Comparison of ENCODE assay signal across 19 cellular contexts in the genomic region with DNA sequence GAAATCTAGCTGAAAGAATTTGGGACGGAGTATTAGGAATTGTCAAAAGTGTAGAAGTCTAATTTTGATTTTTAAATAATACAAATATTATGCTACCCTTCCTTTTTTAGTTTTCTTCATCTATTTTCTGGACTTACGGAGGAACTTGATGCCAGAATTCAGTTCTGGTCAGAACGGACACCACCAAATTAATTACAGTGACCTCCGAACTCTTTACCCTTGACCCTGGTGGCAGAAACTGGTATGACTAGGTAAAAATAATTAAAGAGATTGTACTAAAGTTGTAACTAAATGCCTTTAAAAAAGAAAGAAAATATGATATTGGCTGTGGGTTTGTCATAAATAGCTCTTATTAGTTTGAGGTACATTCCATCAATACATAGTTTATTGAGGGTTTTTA.
DNase-seq lines count a peak whose midpoint lies in the region; ATAC-seq and TF ChIP-seq lines count a peak whose summit lies in the region.
"Had no signal": no experiment of that assay in that cellular context is flagged by ENCODE, and none has a peak within 500 bp of the region (broad histone marks: within the 10 kb centered on the region; RNA-seq: fewer than 3 reads in every experiment).

No MANE protein-coding gene starts in this region.

- H3K4me3 ChIP-seq in BE2C (ENCODE audit: low read depth, low read length) (no peak overlapping the region), brain microvascular endothelial cell (ENCODE audit: low read depth, low read length) (no peak overlapping the region), Peyer's patch (no peak overlapping the region)
- H3K4me3 ChIP-seq: gastrocnemius medialis, mucosa of descending colon had no signal

- H3K36me3 Mint-ChIP-seq in nephron (ENCODE audit: low read depth), result no peaks in the 10 kb centered on the region
- H3K36me3 Mint-ChIP-seq: activated CD8-positive, alpha-beta memory T cell treated with anti-CD3 and anti-CD28 coated beads, Interleukin-2, amount 10 ng/mL, durations not matched to agents 7 days and 5 days had no signal

- H3K27me3 Mint-ChIP-seq in nephron (ENCODE audit: low read depth), result no peaks in the 10 kb centered on the region
- H3K27me3 Mint-ChIP-seq: activated CD8-positive, alpha-beta memory T cell treated with anti-CD3 and anti-CD28 coated beads, Interleukin-2, amount 10 ng/mL, durations not matched to agents 7 days and 5 days; effector memory CD8-positive, alpha-beta T cell had no signal

- peaks cover 2% of the 10 kb centered on the region for H3K9me3 Mint-ChIP-seq in nephron

- H3K27ac ChIP-seq in brain microvascular endothelial cell (no peak overlapping the region), Peyer's patch (no peak overlapping the region)
- H3K27ac ChIP-seq: gastrocnemius medialis had no signal

- no peaks in the 10 kb centered on the region for H3K9me3 ChIP-seq in BE2C
- no peaks in the 10 kb centered on the region for H3K9me3 ChIP-seq in Peyer's patch
- H3K9me3 ChIP-seq: gastrocnemius medialis, mucosa of descending colon had no signal

- no peak for DNase-seq in BE2C
- DNase-seq in brain microvascular endothelial cell, result no peak
- DNase-seq in Peyer's patch, result no peak
- DNase-seq in HUDEP-2 (lab: John Stamatoyannopoulos, UW; ENCODE audit: unreplicated experiment in 76 of 76), result no peak
- DNase-seq: activated CD4-positive, alpha-beta T cell treated with anti-CD3 and anti-CD28 coated beads for 1 hour; activated CD8-positive, alpha-beta memory T cell treated with anti-CD3 and anti-CD28 coated beads, Interleukin-2, amount 10 ng/mL, durations not matched to agents 7 days and 5 days; effector memory CD8-positive, alpha-beta T cell; gastrocnemius medialis; mucosa of descending colon; NCI-H2029; NCI-H510A; occipital lobe; SIG-M5; stimulated activated CD4-positive, alpha-beta T cell treated with anti-CD3 and anti-CD28 coated beads, Interleukin-2, amount 100 ng/mL, for 48 hours; substantia nigra had no signal

- in situ Hi-C loops in brain microvascular endothelial cell (cut with HindIII; ENCODE audit: low pct_ligation_motif_present, low sequenced_read_pairs), result no loop called here

- ATAC-seq in GM18870 (IDR thresholded peaks at IDR 0.05; ENCODE audit: unreplicated experiment), result no peak
- no peak for ATAC-seq in GM19351 (IDR thresholded peaks at IDR 0.05; ENCODE audit: unreplicated experiment)
- ATAC-seq: activated CD8-positive, alpha-beta memory T cell treated with anti-CD3 and anti-CD28 coated beads, Interleukin-2, amount 10 ng/mL, durations not matched to agents 7 days and 5 days; effector memory CD8-positive, alpha-beta T cell; gastrocnemius medialis; mucosa of descending colon had no signal

- no peak overlapping the region for H3K4me3 Mint-ChIP-seq in nephron
- H3K4me3 Mint-ChIP-seq: activated CD8-positive, alpha-beta memory T cell treated with anti-CD3 and anti-CD28 coated beads, Interleukin-2, amount 10 ng/mL, durations not matched to agents 7 days and 5 days; effector memory CD8-positive, alpha-beta T cell had no signal

- H3K27me3 ChIP-seq in BE2C (0 out of 2 replicates have a peak, but pooled peaks cover 3% of the 10 kb centered on the region), brain microvascular endothelial cell (replicated peaks) (no peaks in the 10 kb centered on the region), Peyer's patch (no peaks in the 10 kb centered on the region)
- H3K27me3 ChIP-seq: gastrocnemius medialis had no signal

- no peak overlapping the region for H3K27ac Mint-ChIP-seq in nephron
- H3K27ac Mint-ChIP-seq: activated CD8-positive, alpha-beta memory T cell treated with anti-CD3 and anti-CD28 coated beads, Interleukin-2, amount 10 ng/mL, durations not matched to agents 7 days and 5 days; effector memory CD8-positive, alpha-beta T cell had no signal

- H3K4me1 Mint-ChIP-seq in nephron, result peaks cover 9% of the 10 kb centered on the region
- H3K4me1 Mint-ChIP-seq: activated CD8-positive, alpha-beta memory T cell treated with anti-CD3 and anti-CD28 coated beads, Interleukin-2, amount 10 ng/mL, durations not matched to agents 7 days and 5 days had no signal

- H3K36me3 ChIP-seq in BE2C (no peaks in the 10 kb centered on the region), brain microvascular endothelial cell (replicated peaks) (no peaks in the 10 kb centered on the region), Peyer's patch (no peaks in the 10 kb centered on the region)
- H3K36me3 ChIP-seq: gastrocnemius medialis had no signal

- H3K4me1 ChIP-seq in BE2C (no peaks in the 10 kb centered on the region), Peyer's patch (no peaks in the 10 kb centered on the region)
- H3K4me1 ChIP-seq: gastrocnemius medialis had no signal

- TF ChIP-seq CTCF in BE2C (IDR thresholded peaks at IDR 0.05; ENCODE audit: low read depth, low read length) (peak; percentile 44), GM12873 (IDR thresholded peaks at IDR 0.05; ENCODE audit: insufficient read depth, low read depth, low read length, missing control alignments) (peak; percentile 28), brain microvascular endothelial cell (IDR thresholded peaks at IDR 0.05; ENCODE audit: low read depth, low read length, missing control alignments) (peak; percentile 34), nephron (IDR thresholded peaks at IDR 0.05; ENCODE audit: unreplicated experiment in 3 of 3) (peak in 2 of 3 experiments; percentile 20 to 32), Peyer's patch (IDR thresholded peaks at IDR 0.05) (peak in 3 of 6 experiments; percentile 3 to 19 (median 9))

- TF ChIP-seq POLR2A in Peyer's patch (IDR thresholded peaks at IDR 0.05), result no peak
